ENCODE assay signal across 21 cellular contexts in genomic region chr3:136235545-136235944, GRCh38.
"Had no signal": no experiment of that assay in that cellular context is flagged by ENCODE, and none has a peak within 500 bp of the region (broad histone marks: within the 10 kb centered on the region; RNA-seq: fewer than 3 reads in every experiment).

No MANE protein-coding gene starts in this region.

- H3K27me3 ChIP-seq: Peyer's patch, SJCRH30 had no signal

- H3K9me3 ChIP-seq: Peyer's patch, SJCRH30 had no signal

- ATAC-seq: PC-3, Right ventricle myocardium inferior, SK-N-SH treated with all-trans-retinoic acid at 6 μM for 48 hours had no signal

- H3K36me3 ChIP-seq: Peyer's patch, SJCRH30 had no signal

- DNase-seq: Kasumi-1, KG1, MM.1S, NCI-H1092 treated with DMSO at 0.1 percent for 48 hours, NCI-H1436, NCI-H187, NCI-H2029, NCI-H2081 treated with DMSO at 0.1 percent for 48 hours, NCI-H2171, NCI-H226, NCI-H446, NCI-H510A, NCI-H524 treated with DMSO at 0.1 percent for 48 hours, NCI-H69, NCI-H774, PC-3, Peyer's patch, SHP77 treated with DMSO at 0.1 percent for 48 hours, SJCRH30 had no signal

- H3K27ac ChIP-seq: Peyer's patch, SJCRH30 had no signal

- H3K4me1 ChIP-seq: Peyer's patch had no signal

- H3K4me3 ChIP-seq: Peyer's patch, SJCRH30 had no signal
